ENCODE assay signal across 19 cellular contexts in genomic region chr14:81392052-81392451, GRCh38. TPM values are rescaled to one million over a fixed set of nuclear protein-coding genes. Genes with fewer than 3 reads are reported as not detected.
DNase-seq lines count a peak whose midpoint lies in the region; ATAC-seq and TF ChIP-seq lines count a peak whose summit lies in the region.
"Had no signal": no experiment of that assay in that cellular context is flagged by ENCODE, and none has a peak within 500 bp of the region (broad histone marks: within the 10 kb centered on the region; RNA-seq: fewer than 3 reads in every experiment).

No MANE protein-coding gene starts in this region.

- CTCF ChIA-PET in WTC11 (lab: Charles Lee): no interaction called here

- ATAC-seq in WTC11 (peak; percentile 76), foreskin keratinocyte (no peak)
- ATAC-seq: A549; CD8-positive, alpha-beta T cell had no signal

- POLR2A ChIA-PET in WTC11 (lab: Charles Lee): no interaction called here

- peak overlapping the region; percentile 77 for H2BK5ac ChIP-seq in trophoblast cell (ENCODE audit: low read depth, low read length, poor library complexity)

- no peak for DNase-seq in MM.1S
- DNase-seq in WTC11 (ENCODE audit: low spot score): no peak
- DNase-seq in foreskin keratinocyte: no peak
- DNase-seq in trophoblast cell: no peak
- DNase-seq in hypothalamus (lab: John Stamatoyannopoulos, UW): no peak
- DNase-seq in stimulated activated CD4-positive, alpha-beta T cell treated with anti-CD3 and anti-CD28 coated beads, Interleukin-4, amount 100 ng/mL, for 4 hours: no peak
- no peak for DNase-seq in dermis blood vessel endothelial cell
- no peak for DNase-seq in CD1c-positive myeloid dendritic cell (ENCODE audit: extremely low spot score)
- DNase-seq: BE2C; CD8-positive, alpha-beta T cell; COR-L47; DMS153; DMS79 treated with DMSO at 0.1 percent for 48 hours; EL; GM23248; IMR-90 had no signal

- peak overlapping the region; percentile 14 for H3K4ac ChIP-seq in trophoblast cell (ENCODE audit: low read depth, low read length)

- peaks cover 30% of the 10 kb centered on the region for H3K36me3 Mint-ChIP-seq in WTC11
- H3K36me3 Mint-ChIP-seq: CD8-positive, alpha-beta T cell had no signal

- H3K23ac ChIP-seq in trophoblast cell (ENCODE audit: low read length): no peak overlapping the region

- H3K79me2 ChIP-seq in MM.1S (ENCODE audit: low read length): no peaks in the 10 kb centered on the region
- no peaks in the 10 kb centered on the region for H3K79me2 ChIP-seq in trophoblast cell (ENCODE audit: control insufficient read depth, insufficient read depth, low read length, poor library complexity)

- H3K4me1 ChIP-seq in MM.1S (ENCODE audit: low read length): peaks cover 23% of the 10 kb centered on the region
- peaks cover 30% of the 10 kb centered on the region for H3K4me1 ChIP-seq in foreskin keratinocyte
- peaks cover 8 to 12% of the 10 kb centered on the region in 2 experiments for H3K4me1 ChIP-seq in trophoblast cell (ENCODE audit: control insufficient read depth in 1 of 2, insufficient read depth in 2 of 2, low read length in 2 of 2)
- H3K4me1 ChIP-seq: A549, BE2C had no signal

- peak overlapping the region; percentile 38 for H2BK120ac ChIP-seq in trophoblast cell (ENCODE audit: insufficient read depth, low read length, poor library complexity)

- H3K36me3 ChIP-seq in MM.1S (replicated peaks; ENCODE audit: insufficient read depth, low read length) (no peaks in the 10 kb centered on the region), trophoblast cell (ENCODE audit: control insufficient read depth in 1 of 2, insufficient read depth in 2 of 2, low read length in 2 of 2) (peaks cover 2 to 3% of the 10 kb centered on the region in 2 experiments)

- peaks cover 27% of the 10 kb centered on the region for H3K4me1 Mint-ChIP-seq in WTC11

- H3K27ac Mint-ChIP-seq in WTC11: no peak overlapping the region
- H3K27ac Mint-ChIP-seq: CD8-positive, alpha-beta T cell had no signal

- H3K4me3 Mint-ChIP-seq in WTC11: no peak overlapping the region
- H3K4me3 Mint-ChIP-seq: CD8-positive, alpha-beta T cell had no signal

- peak overlapping the region; percentile 74 for H4K91ac ChIP-seq in trophoblast cell (ENCODE audit: low read depth, low read length)

- no peaks in the 10 kb centered on the region for H3K9me2 ChIP-seq in MM.1S (replicated peaks; ENCODE audit: insufficient read depth, low read length)

- peak overlapping the region; percentile 29 for H4K8ac ChIP-seq in trophoblast cell (ENCODE audit: low read depth, low read length)

- H3K18ac ChIP-seq in trophoblast cell (ENCODE audit: low read length): peak overlapping the region; percentile 40

- peaks cover 4% of the 10 kb centered on the region for H3K79me1 ChIP-seq in trophoblast cell (ENCODE audit: low read length)

- no peaks in the 10 kb centered on the region for H4K20me1 ChIP-seq in MM.1S (ENCODE audit: insufficient read depth, low read length)

- H3F3A ChIP-seq in MM.1S (ENCODE audit: insufficient read depth, low read length): peaks cover 21% of the 10 kb centered on the region

- no peak overlapping the region for H4K12ac ChIP-seq in trophoblast cell (ENCODE audit: low read depth, low read length)

- H3K14ac ChIP-seq in trophoblast cell (ENCODE audit: low read length): peak overlapping the region; percentile 57

- H3K4me2 ChIP-seq in MM.1S (ENCODE audit: low read depth, low read length): no peak overlapping the region
- H3K4me2 ChIP-seq in trophoblast cell (ENCODE audit: low read length): no peak overlapping the region
- H3K4me2 ChIP-seq: A549 had no signal

- no peak overlapping the region for H2AK5ac ChIP-seq in trophoblast cell (ENCODE audit: low read length)

- H3K27me3 Mint-ChIP-seq in WTC11 (ENCODE audit: low read depth): no peaks in the 10 kb centered on the region

- no peak overlapping the region for H2AFZ ChIP-seq in MM.1S (ENCODE audit: low read length)
- H2AFZ ChIP-seq in trophoblast cell (ENCODE audit: insufficient read depth, low read length, poor library complexity): no peak overlapping the region
- H2AFZ ChIP-seq: GM23248 had no signal

- peak overlapping the region; percentile 76; the same call in 1 of the 2 replicates for H3K27ac ChIP-seq in MM.1S (ENCODE audit: low read length)
- H3K27ac ChIP-seq in foreskin keratinocyte: peak overlapping the region; percentile 83
- peak overlapping the region; percentile 43 for H3K27ac ChIP-seq in trophoblast cell (ENCODE audit: low read depth, low read length)
- H3K27ac ChIP-seq: A549, C4-2B, GM23248 had no signal

- H3K9me3 ChIP-seq in MM.1S (replicated peaks; ENCODE audit: insufficient read depth, low read length) (no peaks in the 10 kb centered on the region), trophoblast cell (ENCODE audit: insufficient read depth, low read depth, low read length) (no peaks in the 10 kb centered on the region)
- H3K9me3 ChIP-seq: A549, BE2C had no signal

- whole genome bisulfite sequencing in trophoblast cell (ENCODE audit: extremely low coverage, insufficient coverage, insufficient read length): no CpG with 5 or more reads among the region's 5 CpGs

- H3K9ac ChIP-seq in MM.1S (ENCODE audit: low read length) (no peak overlapping the region), trophoblast cell (ENCODE audit: low read length) (no peak overlapping the region)
- H3K9ac ChIP-seq: GM23248 had no signal

- H3K4me3 ChIP-seq in MM.1S (ENCODE audit: low read length): no peak overlapping the region
- no peak overlapping the region for H3K4me3 ChIP-seq in trophoblast cell (ENCODE audit: low read depth, low read length)
- H3K4me3 ChIP-seq: A549, GM23248 had no signal

- no peaks in the 10 kb centered on the region for H3K27me3 ChIP-seq in MM.1S (replicated peaks; ENCODE audit: insufficient read depth, low read length)
- no peaks in the 10 kb centered on the region for H3K27me3 ChIP-seq in foreskin keratinocyte
- H3K27me3 ChIP-seq in trophoblast cell (ENCODE audit: insufficient read depth, low read length): no peaks in the 10 kb centered on the region
- H3K27me3 ChIP-seq: BE2C had no signal

- H2BK12ac ChIP-seq in trophoblast cell (ENCODE audit: low read length): peak overlapping the region; percentile 72

- TF ChIP-seq CTCF in MM.1S (IDR thresholded peaks at IDR 0.05; ENCODE audit: low read length) (no peak), WTC11 (IDR thresholded peaks at IDR 0.05) (no peak), foreskin keratinocyte (conservative IDR thresholded peaks at IDR 0.05) (no peak)

- H3K9me3 Mint-ChIP-seq in WTC11: peaks cover 9% of the 10 kb centered on the region; the same call in 1 of the 2 replicates

TF ChIP-seq in WTC11, 78 proteins besides CTCF, POLR2A, EP300 and RAD21:
- TF ChIP-seq IRF2 (CRISPR knock-in tag; IDR thresholded peaks at IDR 0.05; ENCODE audit: borderline replicate concordance, low read depth) (no peak), TP53 (CRISPR knock-in tag; IDR thresholded peaks at IDR 0.05) (no peak), ZNF425 (CRISPR knock-in tag; conservative IDR thresholded peaks at IDR 0.05) (no peak), ZNF671 (CRISPR knock-in tag; IDR thresholded peaks at IDR 0.05) (no peak)

RNA-seq across cellular contexts. Expression of gene STON2, which starts 8.1 kb away (rescaled TPM):
- total RNA-seq in WTC11 (2021): 43.0 to 69.2 TPM (median 45.2 TPM) in 3 replicates
- total RNA-seq in foreskin keratinocyte: 119 and 228 TPM in 2 replicates
- polyA plus RNA-seq in foreskin keratinocyte: 15.9 and 28.9 TPM in 2 replicates
- 20.0 and 21.6 TPM in 2 replicates for polyA plus RNA-seq in trophoblast cell (2013)
- total RNA-seq in dermis blood vessel endothelial cell: 100 and 119 TPM in 2 replicates
- total RNA-seq: CD8-positive, alpha-beta T cell; GM23248; IMR-90 had no signal
- polyA plus RNA-seq: AG04450, IMR-90 had no signal
